18 cellular contexts compared by ENCODE assay signal in the genomic region with DNA sequence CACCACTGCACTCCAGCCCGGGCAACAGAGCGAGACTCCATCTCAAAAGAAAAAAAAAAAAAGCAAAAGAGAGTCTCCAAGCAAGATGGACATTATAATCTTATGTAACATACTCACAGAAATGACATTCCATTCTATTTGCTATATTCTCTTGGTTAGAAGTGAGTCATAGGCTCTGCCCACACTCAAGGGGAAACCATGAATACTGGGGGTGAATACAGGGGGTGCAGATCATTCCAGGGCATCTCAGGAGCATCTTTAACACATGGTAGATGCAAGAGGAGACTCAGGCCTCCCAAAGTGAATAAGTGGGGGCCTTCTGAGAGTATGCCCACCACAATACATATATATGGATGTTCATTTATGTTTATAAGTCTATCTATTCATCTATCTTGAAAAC. TPM values are rescaled to one million over a fixed set of nuclear protein-coding genes. Genes with fewer than 3 reads are reported as not detected.
A peak's percentile ranks its signal among the peaks of the same experiment; 100 is the strongest.
DNase-seq lines count a peak whose midpoint lies in the region; ATAC-seq, FAIRE-seq and TF ChIP-seq lines count a peak whose summit lies in the region.
"Had no signal": no experiment of that assay in that cellular context is flagged by ENCODE, and none has a peak within 500 bp of the region (broad histone marks: within the 10 kb centered on the region; RNA-seq: fewer than 3 reads in every experiment).

No MANE protein-coding gene starts in this region.

- H3K4me1 ChIP-seq in astrocyte (ENCODE audit: insufficient read depth, low read length) = no peaks in the 10 kb centered on the region
- H3K4me1 ChIP-seq: Caco-2, pancreas had no signal

- no peaks in the 10 kb centered on the region for H3K9me3 ChIP-seq in astrocyte (ENCODE audit: insufficient read depth, low read depth, low read length)
- H3K9me3 ChIP-seq: Caco-2, pancreas, stomach, vagina had no signal

- no peak overlapping the region for H3K4me3 ChIP-seq in AG10803 (ENCODE audit: low read length)
- no peak overlapping the region for H3K4me3 ChIP-seq in astrocyte (ENCODE audit: insufficient read depth, low read depth, low read length)
- H3K4me3 ChIP-seq: hepatocyte, pancreas, stomach, vagina had no signal

- TF ChIP-seq CTCF in AG10803 (conservative IDR thresholded peaks at IDR 0.05; ENCODE audit: low read length) (no peak), astrocyte (IDR thresholded peaks at IDR 0.05; ENCODE audit: insufficient read depth, low read depth, low read length) (no peak)

- no peak overlapping the region for H3K9ac ChIP-seq in astrocyte (ENCODE audit: low read length)

- no peak overlapping the region for H3K27ac ChIP-seq in astrocyte (ENCODE audit: low read depth, low read length)
- H3K27ac ChIP-seq: hepatocyte, pancreas, stomach, vagina had no signal

- H3K36me3 ChIP-seq in astrocyte (ENCODE audit: insufficient read depth, low read length) = no peaks in the 10 kb centered on the region
- H3K36me3 ChIP-seq: pancreas, stomach, vagina had no signal

- H3K36me3 Mint-ChIP-seq in astrocyte (ENCODE audit: low read depth, unreplicated experiment) = no peaks in the 10 kb centered on the region

- no peaks in the 10 kb centered on the region for H4K20me1 ChIP-seq in astrocyte (ENCODE audit: insufficient read depth, low read length)

- H3K27me3 ChIP-seq in astrocyte (ENCODE audit: insufficient read depth, low read length) = no peaks in the 10 kb centered on the region
- H3K27me3 ChIP-seq: hepatocyte, pancreas, stomach, vagina had no signal

- H3K79me2 ChIP-seq in astrocyte (ENCODE audit: insufficient read depth, low read length) = no peaks in the 10 kb centered on the region
- H3K79me2 ChIP-seq: hepatocyte had no signal

- DNase-seq in AG10803 (ENCODE audit: low read depth) (peak; percentile 73), LHCN-M2 (ENCODE audit: low read depth) (peak; percentile 66), astrocyte (ENCODE audit: low read depth) (peak; percentile 78), glomerular visceral epithelial cell (ENCODE audit: extremely low spot score) (peak; percentile 56), Right ventricle myocardium superior (no peak), T-helper 9 cell (no peak)
- DNase-seq: activated CD4-positive, alpha-beta T cell treated with anti-CD3 and anti-CD28 coated beads, Interleukin-2, amount 50 U/mL, for 1 hour; activated T-cell treated with anti-CD3 and anti-CD28 coated beads, Interleukin-2, amount 50 U/mL, for 48 hours; Caco-2; GF-D8; pancreas; stomach had no signal

- intact Hi-C loops in Right ventricle myocardium superior (cut with DNase I) = no loop called here

- H3K4me3 Mint-ChIP-seq in astrocyte (ENCODE audit: unreplicated experiment) = no peak overlapping the region

- H3K27ac Mint-ChIP-seq in astrocyte (ENCODE audit: unreplicated experiment) = no peak overlapping the region

- no peak for FAIRE-seq in astrocyte (lab: Jason Lieb, UNC)
- FAIRE-seq: endothelial cell of umbilical vein, pancreas, TTC549 had no signal

- H3K27me3 Mint-ChIP-seq in astrocyte (ENCODE audit: low read depth, unreplicated experiment) = peaks cover 9% of the 10 kb centered on the region

- no peak overlapping the region for H2AFZ ChIP-seq in astrocyte (ENCODE audit: low read depth, low read length)
- H2AFZ ChIP-seq: hepatocyte had no signal

- H3K9me3 Mint-ChIP-seq in astrocyte (ENCODE audit: unreplicated experiment) = no peaks in the 10 kb centered on the region

- ATAC-seq in Right ventricle myocardium superior (ENCODE audit: poor library complexity) (no peak), HG02610 (IDR thresholded peaks at IDR 0.05; ENCODE audit: unreplicated experiment) (no peak), GM19463 (IDR thresholded peaks at IDR 0.05; ENCODE audit: unreplicated experiment) (no peak)
- ATAC-seq: pancreas had no signal

- no peak overlapping the region for H3K4me2 ChIP-seq in astrocyte (ENCODE audit: low read length)
- H3K4me2 ChIP-seq: hepatocyte had no signal

- H3K4me1 Mint-ChIP-seq in astrocyte (ENCODE audit: low read depth, unreplicated experiment) = peaks cover 10% of the 10 kb centered on the region

RNA-seq across cellular contexts. Expression of gene RANBP9, which starts 18.3 kb away (rescaled TPM):
- total RNA-seq in LHCN-M2 (2014; rRNA removed) (25.5 and 35.9 TPM in 2 replicates), astrocyte (42.1 and 43.7 TPM in 2 replicates), Right ventricle myocardium superior (29.9 TPM)
- 24.2 TPM for polyA plus RNA-seq in LHCN-M2 (2012)

Comparison
In these comparisons a context has a peak if more than half of its experiments do, and no peak if none do; other contexts are left out.
1. DNase-seq: peak in AG10803 (single experiment), LHCN-M2 (single experiment), astrocyte (single experiment) and glomerular visceral epithelial cell (single experiment); none in Right ventricle myocardium superior (single experiment) and T-helper 9 cell (single experiment).